Comparison of ENCODE assay signal across 26 cellular contexts in the genomic region with DNA sequence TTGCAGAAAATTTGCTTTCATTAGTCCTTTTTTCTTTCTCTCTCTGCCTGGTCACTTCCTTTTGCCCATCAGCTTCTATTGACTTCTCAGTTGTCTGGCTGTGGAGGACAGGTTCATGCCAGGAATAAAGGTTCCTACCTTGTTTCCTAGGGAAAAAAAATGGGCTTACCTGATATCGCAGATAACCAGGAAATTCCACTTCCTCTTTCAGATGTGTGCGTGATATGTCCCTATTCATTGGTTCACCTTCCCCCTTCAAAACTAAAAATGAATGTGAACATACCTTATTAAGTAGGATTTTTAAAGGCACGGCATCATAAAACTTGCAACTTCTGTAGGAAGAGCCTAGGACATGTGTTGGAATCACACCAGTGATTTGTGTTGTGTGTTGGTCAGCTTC.
"Had no signal": no experiment of that assay in that cellular context is flagged by ENCODE, and none has a peak within 500 bp of the region (broad histone marks: within the 10 kb centered on the region; RNA-seq: fewer than 3 reads in every experiment).

No MANE protein-coding gene starts in this region.

- H3K27me3 Mint-ChIP-seq: memory B cell, naive B cell had no signal

- H3K27ac ChIP-seq: coronary artery, dorsolateral prefrontal cortex, esophagus muscularis mucosa, foreskin keratinocyte, gastroesophageal sphincter, heart right ventricle, left lung had no signal

- H3K4me3 Mint-ChIP-seq: memory B cell, mesothelial cell of epicardium, naive B cell had no signal

- H3K4me3 ChIP-seq: coronary artery, dorsolateral prefrontal cortex, esophagus muscularis mucosa, gastroesophageal sphincter, heart right ventricle, left lung, lung, mucosa of descending colon had no signal

- H3K9me3 Mint-ChIP-seq: memory B cell had no signal

- DNase-seq: dermis blood vessel endothelial cell; dorsolateral prefrontal cortex; effector CD4-positive, alpha-beta T cell; effector memory CD4-positive, alpha-beta T cell; foreskin keratinocyte; glutamatergic neuron; head of caudate nucleus; heart right ventricle; hippocampal formation; left cardiac atrium; left lung; left ventricle myocardium superior; mammary epithelial cell; mucosa of descending colon; naive B cell had no signal

- H3K9me3 ChIP-seq: esophagus muscularis mucosa, mucosa of descending colon had no signal

- FAIRE-seq: colon, endothelial cell of umbilical vein, frontal cortex, islet of Langerhans, keratinocyte had no signal

- H3K4me1 Mint-ChIP-seq: mesothelial cell of epicardium had no signal

- H3K27me3 ChIP-seq: dorsolateral prefrontal cortex, esophagus muscularis mucosa, foreskin keratinocyte, gastroesophageal sphincter, heart right ventricle, left lung had no signal

- H3K4me1 ChIP-seq: esophagus muscularis mucosa, foreskin keratinocyte, gastroesophageal sphincter, left lung had no signal

- ATAC-seq: foreskin keratinocyte, gastroesophageal sphincter, heart right ventricle, left cardiac atrium, left lung, left ventricle myocardium superior, mucosa of descending colon had no signal

- H3K27ac Mint-ChIP-seq: memory B cell, mesothelial cell of epicardium had no signal
